Comparison of ENCODE assay signal across 1 cellular context in genomic region chr18:57982372-57983021, GRCh38.
TF ChIP-seq lines count a peak whose summit lies in the region.

No MANE protein-coding gene starts in this region.

TF ChIP-seq in IMR-90, 13 proteins besides CTCF, POLR2A, EP300 and RAD21 (continued from another document):
- TF ChIP-seq, protein P1, sequence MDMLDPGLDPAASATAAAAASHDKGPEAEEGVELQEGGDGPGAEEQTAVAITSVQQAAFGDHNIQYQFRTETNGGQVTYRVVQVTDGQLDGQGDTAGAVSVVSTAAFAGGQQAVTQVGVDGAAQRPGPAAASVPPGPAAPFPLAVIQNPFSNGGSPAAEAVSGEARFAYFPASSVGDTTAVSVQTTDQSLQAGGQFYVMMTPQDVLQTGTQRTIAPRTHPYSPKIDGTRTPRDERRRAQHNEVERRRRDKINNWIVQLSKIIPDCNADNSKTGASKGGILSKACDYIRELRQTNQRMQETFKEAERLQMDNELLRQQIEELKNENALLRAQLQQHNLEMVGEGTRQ (IDR thresholded peaks at IDR 0.05; ENCODE audit: low read depth, low read length): no peak
- TF ChIP-seq RCOR1 (IDR thresholded peaks at IDR 0.05; ENCODE audit: insufficient replicate concordance, low read length) (no peak), MAZ (IDR thresholded peaks at IDR 0.05; ENCODE audit: borderline replicate concordance, low read depth, low read length) (no peak), CEBPB (IDR thresholded peaks at IDR 0.05; ENCODE audit: low read depth, low read length) (no peak), SMC3 (IDR thresholded peaks at IDR 0.05; ENCODE audit: low read depth, low read length) (no peak), CHD1 (IDR thresholded peaks at IDR 0.05; ENCODE audit: low read depth, low read length) (no peak), MAFK (IDR thresholded peaks at IDR 0.05; ENCODE audit: low read depth, low read length) (no peak)
